ENCODE assay signal across 8 cellular contexts in genomic region chr12:47071241-47071852, GRCh38. TPM values are rescaled to one million over a fixed set of nuclear protein-coding genes. Genes with fewer than 3 reads are reported as not detected.
DNase-seq lines count a peak whose midpoint lies in the region; ATAC-seq and TF ChIP-seq lines count a peak whose summit lies in the region.

No MANE protein-coding gene starts in this region.

- H3K4me2 ChIP-seq in PC-9, result no peak overlapping the region

- H3K9me3 ChIP-seq in PC-9 (ENCODE audit: insufficient read depth, low read depth), result peaks cover 3% of the 10 kb centered on the region; the same call in 1 of the 2 replicates

- no peak overlapping the region for H2AFZ ChIP-seq in PC-9

- no peak overlapping the region for H3K27ac Mint-ChIP-seq in stimulated activated naive CD8-positive, alpha-beta T cell treated with anti-CD3 and anti-CD28 coated beads, Interleukin-15, amount 100 ng/mL, for 72 hours
- no peak overlapping the region for H3K27ac Mint-ChIP-seq in activated T-cell treated with anti-CD3 and anti-CD28 coated beads, Interleukin-2, amount 50 U/mL, for 72 hours

- DNase-seq in ACHN (peak; percentile 55), GM13976 (ENCODE audit: low spot score) (no peak), PC-9 (no peak), germinal center (ENCODE audit: low spot score) (peak; percentile 30), SK-N-DZ (ENCODE audit: low spot score) (no peak), NCI-H1105 treated with DMSO at 0.1 percent for 48 hours (lab: John Stamatoyannopoulos, UW) (no peak)
- DNase-seq in stimulated activated naive CD8-positive, alpha-beta T cell treated with anti-CD3 and anti-CD28 coated beads, Interleukin-15, amount 100 ng/mL, for 72 hours, result no peak
- no peak for DNase-seq in activated T-cell treated with anti-CD3 and anti-CD28 coated beads, Interleukin-2, amount 50 U/mL, for 72 hours

- no peaks in the 10 kb centered on the region for H3K9me2 ChIP-seq in PC-9 (ENCODE audit: insufficient read depth)

- POLR2A ChIA-PET in PC-9 (lab: Charles Lee; ENCODE audit: unreplicated experiment), result interaction anchor here (0.6 to 0.7 kb wide), 6 partner anchors 12 to 946 kb away, joined by 3 to 13 read pairs (median 4); no protein-coding TSS in a partner anchor

- BruUV-seq in PC-9 (replicated peaks; lab: Mats Ljungman, UMichigan), result no TSS peak

- H3K79me2 ChIP-seq in PC-9 (ENCODE audit: low read depth), result peaks cover 16% of the 10 kb centered on the region

- H3K27me3 Mint-ChIP-seq in stimulated activated naive CD8-positive, alpha-beta T cell treated with anti-CD3 and anti-CD28 coated beads, Interleukin-15, amount 100 ng/mL, for 72 hours, result no peaks in the 10 kb centered on the region
- no peaks in the 10 kb centered on the region for H3K27me3 Mint-ChIP-seq in activated T-cell treated with anti-CD3 and anti-CD28 coated beads, Interleukin-2, amount 50 U/mL, for 72 hours (ENCODE audit: low read depth)

- TF ChIP-seq CTCF in GM13976 (IDR thresholded peaks at IDR 0.05; ENCODE audit: borderline replicate concordance, control extremely low read depth, extremely low read depth, insufficient read depth, missing control alignments) (peak; percentile 21), PC-9 (conservative IDR thresholded peaks at IDR 0.05) (peak; percentile 70)

- H3K4me3 Mint-ChIP-seq in stimulated activated naive CD8-positive, alpha-beta T cell treated with anti-CD3 and anti-CD28 coated beads, Interleukin-15, amount 100 ng/mL, for 72 hours, result no peak overlapping the region
- no peak overlapping the region for H3K4me3 Mint-ChIP-seq in activated T-cell treated with anti-CD3 and anti-CD28 coated beads, Interleukin-2, amount 50 U/mL, for 72 hours

- no peak overlapping the region for H3K27ac ChIP-seq in PC-9

- no peaks in the 10 kb centered on the region for H4K20me1 ChIP-seq in PC-9 (ENCODE audit: insufficient read depth)

- H3K36me3 ChIP-seq in PC-9 (ENCODE audit: low read depth), result peaks cover 8% of the 10 kb centered on the region

- no peaks in the 10 kb centered on the region; the same call in 1 of the 2 replicates for H3F3A ChIP-seq in PC-9 (ENCODE audit: insufficient read depth, low read depth)

- H3K4me1 ChIP-seq in PC-9 (replicated peaks; ENCODE audit: insufficient read depth), result peaks cover 10% of the 10 kb centered on the region; the same call in 1 of the 2 replicates

- no peaks in the 10 kb centered on the region for H3K36me3 Mint-ChIP-seq in activated T-cell treated with anti-CD3 and anti-CD28 coated beads, Interleukin-2, amount 50 U/mL, for 72 hours (ENCODE audit: insufficient read depth in 2 of 2)

- H3K9me3 Mint-ChIP-seq in stimulated activated naive CD8-positive, alpha-beta T cell treated with anti-CD3 and anti-CD28 coated beads, Interleukin-15, amount 100 ng/mL, for 72 hours, result no peaks in the 10 kb centered on the region
- no peaks in the 10 kb centered on the region for H3K9me3 Mint-ChIP-seq in activated T-cell treated with anti-CD3 and anti-CD28 coated beads, Interleukin-2, amount 50 U/mL, for 72 hours

- H3K4me1 Mint-ChIP-seq in stimulated activated naive CD8-positive, alpha-beta T cell treated with anti-CD3 and anti-CD28 coated beads, Interleukin-15, amount 100 ng/mL, for 72 hours, result peaks cover 31% of the 10 kb centered on the region
- H3K4me1 Mint-ChIP-seq in activated T-cell treated with anti-CD3 and anti-CD28 coated beads, Interleukin-2, amount 50 U/mL, for 72 hours (ENCODE audit: low read depth), result peaks cover 35% of the 10 kb centered on the region

- in situ Hi-C loops in ACHN (cut with HindIII; ENCODE audit: low pct_ligation_motif_present, low pct_unique_long_range_greater_than_20kb, low sequenced_read_pairs) (no loop called here), GM13976 (cut with MboI; ENCODE audit: low sequenced_read_pairs, unreplicated experiment) (no loop called here)

- intact Hi-C loops in PC-9 (cut with micrococcal nuclease; ENCODE audit: unreplicated experiment), result no loop called here

- ATAC-seq in stimulated activated naive CD8-positive, alpha-beta T cell treated with anti-CD3 and anti-CD28 coated beads, Interleukin-15, amount 100 ng/mL, for 72 hours, result no peak
- ATAC-seq in activated T-cell treated with anti-CD3 and anti-CD28 coated beads, Interleukin-2, amount 50 U/mL, for 72 hours (replicated peaks in 1 of 2), result no peak

- no peaks in the 10 kb centered on the region for H3K27me3 ChIP-seq in PC-9 (ENCODE audit: insufficient read depth, low read depth)

- CTCF ChIA-PET in PC-9 (lab: Charles Lee), result interaction anchor here (0.8 to 1.8 kb wide), 5 partner anchors 37 to 999 kb away, joined by 3 to 10 read pairs (median 3); no protein-coding TSS in a partner anchor

- no peak overlapping the region for H3K4me3 ChIP-seq in PC-9

RNA-seq across cellular contexts. Expression of gene PCED1B, which starts 8.1 kb away (rescaled TPM):
- total RNA-seq in PC-9 (2021), result 10.9 and 11.2 TPM in 2 replicates
- not detected in 2 replicates for polyA plus RNA-seq in SK-N-DZ (2014; cell fraction: cytosol; rRNA removed)
- not detected in 2 replicates for polyA plus RNA-seq in SK-N-DZ (2014; cell fraction: nucleus; rRNA removed)
- total RNA-seq in activated T-cell treated with anti-CD3 and anti-CD28 coated beads, Interleukin-2, amount 50 U/mL, for 72 hours, result 10 to 100 TPM; 73.6 to 91.8 TPM

RNA-seq across cellular contexts. Expression of gene AMIGO2, which starts 8.4 kb away (rescaled TPM):
- 41.9 and 46.3 TPM in 2 replicates for total RNA-seq in PC-9 (2021)
- 0.09 TPM in 1 of 2 replicates, not detected in the other for polyA plus RNA-seq in SK-N-DZ (2014; cell fraction: cytosol; rRNA removed)
- not detected in 2 replicates for polyA plus RNA-seq in SK-N-DZ (2014; cell fraction: nucleus; rRNA removed)
- total RNA-seq in activated T-cell treated with anti-CD3 and anti-CD28 coated beads, Interleukin-2, amount 50 U/mL, for 72 hours, result 10 to 100 TPM; 15.1 to 18.2 TPM

Comparison
In these comparisons a context has a peak if more than half of its experiments do, and no peak if none do; other contexts are left out.
1. DNase-seq: peak in ACHN (single experiment) and germinal center (single experiment); none in GM13976 (single experiment), PC-9 (0 of 2), stimulated activated naive CD8-positive, alpha-beta T cell treated with anti-CD3 and anti-CD28 coated beads, Interleukin-15, amount 100 ng/mL, for 72 hours (0 of 2), SK-N-DZ (single experiment), activated T-cell treated with anti-CD3 and anti-CD28 coated beads, Interleukin-2, amount 50 U/mL, for 72 hours (0 of 2) and NCI-H1105 treated with DMSO at 0.1 percent for 48 hours (single experiment).